In genomic region chr10:24574578-24575155, GRCh38 we compare ENCODE assay signal across 15 cellular contexts.
DNase-seq lines count a peak whose midpoint lies in the region; ATAC-seq, FAIRE-seq and TF ChIP-seq lines count a peak whose summit lies in the region.
"Had no signal": no experiment of that assay in that cellular context is flagged by ENCODE, and none has a peak within 500 bp of the region (broad histone marks: within the 10 kb centered on the region; RNA-seq: fewer than 3 reads in every experiment).

No MANE protein-coding gene starts in this region.

- no peaks in the 10 kb centered on the region for H3K9me3 Mint-ChIP-seq in type B pancreatic cell

- H3K4me1 ChIP-seq in HepG2 (ENCODE audit: insufficient read depth, low read length) (no peaks in the 10 kb centered on the region), right lobe of liver (no peaks in the 10 kb centered on the region)
- H3K4me1 ChIP-seq: SJCRH30 had no signal

- H3K27me3 ChIP-seq in HepG2 (ENCODE audit: control insufficient read depth in 1 of 2, insufficient read depth in 2 of 2, low read length in 2 of 2) (peaks cover 3 to 5% of the 10 kb centered on the region in 2 experiments; a peak in 2 of 5 replicates), right lobe of liver (no peaks in the 10 kb centered on the region)
- H3K27me3 ChIP-seq: SJCRH30 had no signal

- no peak overlapping the region for H2AFZ ChIP-seq in HepG2 (ENCODE audit: low read length)

- TF ChIP-seq RAD21 in HepG2 (CRISPR knock-in tag; IDR thresholded peaks at IDR 0.05) = no peak

- in situ Hi-C loops in HepG2 (cut with HindIII; ENCODE audit: extremely low pct_ligation_motif_present, low pct_unique_long_range_greater_than_20kb) = no loop called here

- H3K9me3 ChIP-seq in HepG2 (ENCODE audit: low read length) (no peaks in the 10 kb centered on the region), right lobe of liver (no peaks in the 10 kb centered on the region)
- H3K9me3 ChIP-seq: SJCRH30 had no signal

- TF ChIP-seq POLR2A in HepG2 (IDR thresholded peaks at IDR 0.05; ENCODE audit: insufficient read depth in 1 of 2, low read depth in 2 of 2, low read length in 2 of 2) (no peak), right lobe of liver (IDR thresholded peaks at IDR 0.05) (no peak), erythroblast (IDR thresholded peaks at IDR 0.05; ENCODE audit: low read length) (no peak)

- H3K79me2 ChIP-seq in HepG2 (ENCODE audit: insufficient read depth, low read length) = no peaks in the 10 kb centered on the region

- CTCF ChIA-PET in HepG2 (lab: Yijun Ruan, JAX; ENCODE audit: low intra/inter-chr PET ratio, low total read pairs) = no interaction called here

- no peak overlapping the region for H3K4me3 ChIP-seq in HepG2 (replicated peaks in 1 of 3; ENCODE audit: insufficient read depth in 1 of 3, low read depth in 2 of 3, low read length in 3 of 3)
- no peak overlapping the region for H3K4me3 ChIP-seq in right lobe of liver
- H3K4me3 ChIP-seq: SJCRH30 had no signal

- no TSS peak for BruUV-seq in HepG2 (replicated peaks; lab: Mats Ljungman, UMichigan)

- no peak for FAIRE-seq in HepG2 (lab: Jason Lieb, UNC)

- 90% methylated on average over 3 of the region's 3 CpGs for WGBS in HepG2 (ENCODE audit: low lambda C conversion rate)
- WGBS in right lobe of liver (ENCODE audit: insufficient coverage, low coverage, low lambda C conversion rate, missing lambda C conversion rate) = 78% methylated on average over 2 of the region's 3 CpGs

- DNase-seq in HepG2 (ENCODE audit: low spot score) (no peak), right lobe of liver (no peak), OCI-M1 (lab: John Stamatoyannopoulos, UW) (peak; percentile 28), erythroblast (lab: John Stamatoyannopoulos, UW) (peak; percentile 70 to 76), type B pancreatic cell (ENCODE audit: extremely low spot score, unreplicated experiment) (no peak)
- DNase-seq in activated CD4-positive, alpha-beta T cell treated with anti-CD3 and anti-CD28 coated beads for 1 hour = no peak
- DNase-seq: GOT3, NCI-H187, NCI-H345, NCI-H526, SJCRH30, SW 1271 had no signal

- intact Hi-C loops in HepG2 (cut with micrococcal nuclease; ENCODE audit: unreplicated experiment) = no loop called here
- intact Hi-C loops in right lobe of liver (cut with DNase I) = no loop called here

- no peak overlapping the region for H3K4me2 ChIP-seq in HepG2 (ENCODE audit: low read depth, low read length)

- TF ChIP-seq CTCF in HepG2 (CRISPR knock-in tag; IDR thresholded peaks at IDR 0.05) (no peak), right lobe of liver (IDR thresholded peaks at IDR 0.05) (no peak), type B pancreatic cell (conservative IDR thresholded peaks at IDR 0.05) (peak; percentile 27)

- H3K4me1 Mint-ChIP-seq in type B pancreatic cell (ENCODE audit: unreplicated experiment) = peaks cover 6% of the 10 kb centered on the region
- H3K4me1 Mint-ChIP-seq: CD14-positive monocyte had no signal

- no peak overlapping the region for H3K4me3 Mint-ChIP-seq in type B pancreatic cell
- H3K4me3 Mint-ChIP-seq: CD14-positive monocyte had no signal

- no peak overlapping the region for H3K27ac Mint-ChIP-seq in type B pancreatic cell

- TF ChIP-seq EP300 in HepG2 (IDR thresholded peaks at IDR 0.05; ENCODE audit: low read depth in 2 of 2, low read length in 2 of 2) (no peak), HepG2 (CRISPR knock-in tag; IDR thresholded peaks at IDR 0.05; ENCODE audit: borderline replicate concordance) (no peak)

- peaks cover 4% of the 10 kb centered on the region for H3K27me3 Mint-ChIP-seq in type B pancreatic cell

- H3K36me3 Mint-ChIP-seq in type B pancreatic cell = no peaks in the 10 kb centered on the region
- H3K36me3 Mint-ChIP-seq: CD14-positive monocyte had no signal

- POLR2A ChIA-PET in HepG2 (lab: Yijun Ruan, JAX) = no interaction called here

- no peak overlapping the region for H3K27ac ChIP-seq in HepG2 (ENCODE audit: extremely low read length, insufficient read depth, low read length)
- H3K27ac ChIP-seq in right lobe of liver = no peak overlapping the region
- H3K27ac ChIP-seq: SJCRH30 had no signal

- H3K9ac ChIP-seq in HepG2 (ENCODE audit: insufficient read depth, low read depth, low read length) = no peak overlapping the region

- no peaks in the 10 kb centered on the region for H4K20me1 ChIP-seq in HepG2 (ENCODE audit: insufficient read depth, low read length)

- ATAC-seq in HepG2 = peak; percentile 58
- ATAC-seq in right lobe of liver = no peak
- no peak for ATAC-seq in GM21619 (IDR thresholded peaks at IDR 0.05; ENCODE audit: unreplicated experiment)
- no peak for ATAC-seq in GM19035 (IDR thresholded peaks at IDR 0.05; ENCODE audit: unreplicated experiment)

- H3K36me3 ChIP-seq in HepG2 (replicated peaks in 1 of 2; ENCODE audit: control insufficient read depth in 1 of 2, insufficient read depth in 2 of 2, low read length in 2 of 2) (no peaks in the 10 kb centered on the region), right lobe of liver (no peaks in the 10 kb centered on the region)
- H3K36me3 ChIP-seq: SJCRH30 had no signal

TF ChIP-seq in HepG2, 621 proteins besides CTCF, POLR2A, EP300 and RAD21 (continues in another document):
- TF ChIP-seq ZNF331 (CRISPR knock-in tag; IDR thresholded peaks at IDR 0.05) = no peak
- TF ChIP-seq HNF1A (IDR thresholded peaks at IDR 0.05; ENCODE audit: low read depth) = no peak
- no peak for TF ChIP-seq HNF1A (CRISPR knock-in tag; IDR thresholded peaks at IDR 0.05; ENCODE audit: borderline replicate concordance)
- TF ChIP-seq SOX6 (IDR thresholded peaks at IDR 0.05) = no peak
- no peak for TF ChIP-seq SOX6 (CRISPR knock-in tag; IDR thresholded peaks at IDR 0.05)
- no peak for TF ChIP-seq ZBTB26 (CRISPR knock-in tag; IDR thresholded peaks at IDR 0.05; ENCODE audit: borderline replicate concordance)
- no peak for TF ChIP-seq ZHX1 (CRISPR knock-in tag; IDR thresholded peaks at IDR 0.05; ENCODE audit: low read depth)
- no peak for TF ChIP-seq TARDBP (CRISPR knock-in tag; IDR thresholded peaks at IDR 0.05)
- no peak for TF ChIP-seq MTA1 (CRISPR knock-in tag; IDR thresholded peaks at IDR 0.05; ENCODE audit: borderline replicate concordance)
- no peak for TF ChIP-seq XBP1 (CRISPR knock-in tag; IDR thresholded peaks at IDR 0.05)
- no peak for TF ChIP-seq FOXM1 (CRISPR knock-in tag; IDR thresholded peaks at IDR 0.05)

Comparison
In these comparisons a context has a peak if more than half of its experiments do, and no peak if none do; other contexts are left out.
1. DNase-seq: peak in OCI-M1 (single experiment) and erythroblast (2 of 2); none in HepG2 (single experiment), right lobe of liver (0 of 3), type B pancreatic cell (single experiment) and activated CD4-positive, alpha-beta T cell treated with anti-CD3 and anti-CD28 coated beads for 1 hour (single experiment).